25 cellular contexts compared by ENCODE assay signal in genomic region chr5:157286761-157287211, GRCh38. TPM values are rescaled to one million over a fixed set of nuclear protein-coding genes. Genes with fewer than 3 reads are reported as not detected.
DNase-seq lines count a peak whose midpoint lies in the region; ATAC-seq and TF ChIP-seq lines count a peak whose summit lies in the region.
"Had no signal": no experiment of that assay in that cellular context is flagged by ENCODE, and none has a peak within 500 bp of the region (broad histone marks: within the 10 kb centered on the region; RNA-seq: fewer than 3 reads in every experiment).

No MANE protein-coding gene starts in this region.

- H2AFZ ChIP-seq in GM23248: peak overlapping the region; percentile 14; the same call in 1 of the 2 replicates

- no peaks in the 10 kb centered on the region for H3K79me2 ChIP-seq in GM23248 (ENCODE audit: insufficient read depth)

- no peak overlapping the region for H3K4me2 ChIP-seq in GM23248 (ENCODE audit: unreplicated experiment)
- H3K4me2 ChIP-seq: KMS-11 had no signal

- peaks cover 88% of the 10 kb centered on the region for H3K4me1 Mint-ChIP-seq in activated CD8-positive, alpha-beta T cell treated with anti-CD3 and anti-CD28 coated beads for 36 hours (ENCODE audit: low read depth)
- peaks cover 85% of the 10 kb centered on the region for H3K4me1 Mint-ChIP-seq in activated CD8-positive, alpha-beta T cell treated with anti-CD3 and anti-CD28 coated beads, Interleukin-2, amount 10 ng/mL, durations not matched to agents 7 days and 5 days (ENCODE audit: low read depth)
- peaks cover 62 to 93% (median 90%) of the 10 kb centered on the region in 7 donors for H3K4me1 Mint-ChIP-seq in naive thymus-derived CD4-positive, alpha-beta T cell
- H3K4me1 Mint-ChIP-seq: neural crest cell had no signal

- no peaks in the 10 kb centered on the region for H4K20me1 ChIP-seq in GM23248 (ENCODE audit: insufficient read depth)

- no peak for TF ChIP-seq CTCF in activated CD8-positive, alpha-beta T cell treated with anti-CD3 and anti-CD28 coated beads for 36 hours (IDR thresholded peaks at IDR 0.05)
- no peak for TF ChIP-seq CTCF in cardiac muscle cell (IDR thresholded peaks at IDR 0.05; ENCODE audit: low read depth, low read length)

- peaks cover 5% of the 10 kb centered on the region for H3K9me3 Mint-ChIP-seq in activated CD8-positive, alpha-beta T cell treated with anti-CD3 and anti-CD28 coated beads for 36 hours
- no peaks in the 10 kb centered on the region for H3K9me3 Mint-ChIP-seq in activated CD8-positive, alpha-beta T cell treated with anti-CD3 and anti-CD28 coated beads, Interleukin-2, amount 10 ng/mL, durations not matched to agents 7 days and 5 days (ENCODE audit: insufficient read depth)
- peaks cover 0 to 7% (median 0%) of the 10 kb centered on the region in 11 donors for H3K9me3 Mint-ChIP-seq in naive thymus-derived CD4-positive, alpha-beta T cell
- H3K9me3 Mint-ChIP-seq: HFFc6, neural crest cell had no signal

- peaks cover 74% of the 10 kb centered on the region for H3K36me3 Mint-ChIP-seq in activated CD8-positive, alpha-beta T cell treated with anti-CD3 and anti-CD28 coated beads for 36 hours (ENCODE audit: low read depth)
- peaks cover 75% of the 10 kb centered on the region for H3K36me3 Mint-ChIP-seq in activated CD8-positive, alpha-beta T cell treated with anti-CD3 and anti-CD28 coated beads, Interleukin-2, amount 10 ng/mL, durations not matched to agents 7 days and 5 days (ENCODE audit: low read depth)
- H3K36me3 Mint-ChIP-seq in naive thymus-derived CD4-positive, alpha-beta T cell: peaks cover 5 to 55% (median 48%) of the 10 kb centered on the region in 5 donors

- H3K4me1 ChIP-seq in GM23248 (ENCODE audit: insufficient read depth) (peaks cover 33% of the 10 kb centered on the region), cardiac muscle cell (ENCODE audit: low read depth) (peaks cover 86% of the 10 kb centered on the region)
- H3K4me1 ChIP-seq in naive thymus-derived CD4-positive, alpha-beta T cell (ENCODE audit: control insufficient read depth in 2 of 2, insufficient read depth in 2 of 2, low read length in 2 of 2): peaks cover 28 to 83% of the 10 kb centered on the region in 2 donors

- no peak for DNase-seq in activated CD8-positive, alpha-beta T cell treated with anti-CD3 and anti-CD28 coated beads for 36 hours
- no peak for DNase-seq in activated CD8-positive, alpha-beta T cell treated with anti-CD3 and anti-CD28 coated beads, Interleukin-2, amount 10 ng/mL, durations not matched to agents 7 days and 5 days
- DNase-seq in GM23248 (peak; percentile 24), cardiac muscle cell (ENCODE audit: low read depth in 1 of 2, low spot score in 1 of 2) (peak; percentile 22 to 93), activated gamma-delta T cell (lab: John Stamatoyannopoulos, UW) (no peak)
- DNase-seq in naive thymus-derived CD4-positive, alpha-beta T cell: no peak
- no peak for DNase-seq in stimulated activated CD4-positive, alpha-beta T cell treated with anti-CD3 and anti-CD28 coated beads, Interleukin-12 subunit alpha, Interleukin-12 subunit beta, amount 100 ng/mL, for 4 hours
- DNase-seq in effector CD8-positive, alpha-beta T cell (lab: John Stamatoyannopoulos, UW): no peak
- DNase-seq: 8988T; activated CD4-positive, alpha-beta T cell treated with anti-CD3 and anti-CD28 coated beads, Interleukin-2, amount 50 U/mL, for 48 hours; activated naive CD4-positive, alpha-beta T cell treated with anti-CD3 and anti-CD28 coated beads, Interleukin-2, amount 50 U/mL, for 16 hours; AML-193; Caco-2; DMS79 treated with DMSO at 0.1 percent for 48 hours; HFFc6; midbrain; NCI-H1694; NCI-H526 treated with DMSO at 0.1 percent for 48 hours; posterior cingulate gyrus; stimulated activated naive CD4-positive, alpha-beta T cell; transverse colon had no signal

- CTCF ChIA-PET in activated CD8-positive, alpha-beta T cell treated with anti-CD3 and anti-CD28 coated beads for 36 hours (lab: Charles Lee): interaction anchor here (0.8 to 2.9 kb wide), 8 partner anchors 12 to 55 kb away, joined by 3 to 13 read pairs (median 5); no protein-coding TSS in a partner anchor
- CTCF ChIA-PET in activated CD8-positive, alpha-beta T cell treated with anti-CD3 and anti-CD28 coated beads, Interleukin-2, amount 10 ng/mL, durations not matched to agents 7 days and 5 days (lab: Charles Lee): interaction anchor here (0.7 to 3.5 kb wide), 7 partner anchors 10 to 55 kb away, joined by 3 to 17 read pairs (median 3); no protein-coding TSS in a partner anchor
- CTCF ChIA-PET in naive thymus-derived CD4-positive, alpha-beta T cell (lab: Charles Lee): interaction anchor here (1.0 to 4.7 kb wide), 5 partner anchors 14 to 138 kb away, joined by 3 to 22 read pairs (median 4); no protein-coding TSS in a partner anchor

- in situ Hi-C loops in GM23248 (cut with MboI): no loop called here

- H3K27me3 ChIP-seq in GM23248 (replicated peaks; ENCODE audit: insufficient read depth): no peaks in the 10 kb centered on the region
- H3K27me3 ChIP-seq in cardiac muscle cell: no peaks in the 10 kb centered on the region
- no peaks in the 10 kb centered on the region for H3K27me3 ChIP-seq in naive thymus-derived CD4-positive, alpha-beta T cell (ENCODE audit: control insufficient read depth in 2 of 2, insufficient read depth in 2 of 2, low read length in 2 of 2)
- H3K27me3 ChIP-seq: body of pancreas, transverse colon had no signal

- no peak overlapping the region for H3K9ac ChIP-seq in GM23248
- H3K9ac ChIP-seq: KMS-11 had no signal

- ATAC-seq in activated CD8-positive, alpha-beta T cell treated with anti-CD3 and anti-CD28 coated beads for 36 hours: no peak
- no peak for ATAC-seq in activated CD8-positive, alpha-beta T cell treated with anti-CD3 and anti-CD28 coated beads, Interleukin-2, amount 10 ng/mL, durations not matched to agents 7 days and 5 days
- ATAC-seq in naive thymus-derived CD4-positive, alpha-beta T cell: no peak
- ATAC-seq: body of pancreas had no signal

- peak overlapping the region; percentile 43 for H3K27ac Mint-ChIP-seq in activated CD8-positive, alpha-beta T cell treated with anti-CD3 and anti-CD28 coated beads for 36 hours
- H3K27ac Mint-ChIP-seq in activated CD8-positive, alpha-beta T cell treated with anti-CD3 and anti-CD28 coated beads, Interleukin-2, amount 10 ng/mL, durations not matched to agents 7 days and 5 days: no peak overlapping the region
- peak overlapping the region in 8 of 9 donors; percentile 29 to 95 (median 90) for H3K27ac Mint-ChIP-seq in naive thymus-derived CD4-positive, alpha-beta T cell
- H3K27ac Mint-ChIP-seq: HFFc6 had no signal

- H3K4me3 ChIP-seq in GM23248: no peak overlapping the region
- no peak overlapping the region for H3K4me3 ChIP-seq in cardiac muscle cell
- H3K4me3 ChIP-seq in naive thymus-derived CD4-positive, alpha-beta T cell (ENCODE audit: low read length): no peak overlapping the region
- H3K4me3 ChIP-seq: body of pancreas, skin epidermis, transverse colon had no signal

- H3K36me3 ChIP-seq in GM23248 (ENCODE audit: low read depth) (no peaks in the 10 kb centered on the region), cardiac muscle cell (peaks cover 5% of the 10 kb centered on the region)
- peaks cover 32 to 57% (median 52%) of the 10 kb centered on the region in 3 experiments for H3K36me3 ChIP-seq in naive thymus-derived CD4-positive, alpha-beta T cell (ENCODE audit: control insufficient read depth in 2 of 3, insufficient read depth in 3 of 3, low read length in 3 of 3)
- H3K36me3 ChIP-seq: transverse colon had no signal

- no peaks in the 10 kb centered on the region for H3K27me3 Mint-ChIP-seq in activated CD8-positive, alpha-beta T cell treated with anti-CD3 and anti-CD28 coated beads for 36 hours
- no peaks in the 10 kb centered on the region for H3K27me3 Mint-ChIP-seq in activated CD8-positive, alpha-beta T cell treated with anti-CD3 and anti-CD28 coated beads, Interleukin-2, amount 10 ng/mL, durations not matched to agents 7 days and 5 days (ENCODE audit: low read depth)
- H3K27me3 Mint-ChIP-seq in naive thymus-derived CD4-positive, alpha-beta T cell: no peaks in the 10 kb centered on the region

- H3K27ac ChIP-seq in GM23248 (peak overlapping the region; percentile 6; the same call in 1 of the 2 replicates), cardiac muscle cell (peak overlapping the region; percentile 96)
- peak overlapping the region; percentile 57 for H3K27ac ChIP-seq in naive thymus-derived CD4-positive, alpha-beta T cell (ENCODE audit: low read depth, low read length)
- H3K27ac ChIP-seq: body of pancreas, KMS-11, skin epidermis, transverse colon had no signal

- H3K4me3 Mint-ChIP-seq in activated CD8-positive, alpha-beta T cell treated with anti-CD3 and anti-CD28 coated beads for 36 hours: no peak overlapping the region
- no peak overlapping the region for H3K4me3 Mint-ChIP-seq in activated CD8-positive, alpha-beta T cell treated with anti-CD3 and anti-CD28 coated beads, Interleukin-2, amount 10 ng/mL, durations not matched to agents 7 days and 5 days
- no peak overlapping the region for H3K4me3 Mint-ChIP-seq in naive thymus-derived CD4-positive, alpha-beta T cell
- H3K4me3 Mint-ChIP-seq: HFFc6, neural crest cell had no signal

- H3K9me3 ChIP-seq in GM23248 (ENCODE audit: low read depth) (no peaks in the 10 kb centered on the region), cardiac muscle cell (ENCODE audit: low read depth) (no peaks in the 10 kb centered on the region)
- no peaks in the 10 kb centered on the region for H3K9me3 ChIP-seq in naive thymus-derived CD4-positive, alpha-beta T cell (ENCODE audit: control insufficient read depth in 2 of 3, low read length in 3 of 3)
- H3K9me3 ChIP-seq: body of pancreas, Caco-2, transverse colon had no signal

- no peaks in the 10 kb centered on the region for H3K9me2 ChIP-seq in GM23248 (ENCODE audit: insufficient read depth)

- H3F3A ChIP-seq in GM23248 (ENCODE audit: insufficient read depth): peaks cover 19% of the 10 kb centered on the region

- WGBS in GM23248 (ENCODE audit: low coverage in 1 of 2, low lambda C conversion rate in 2 of 2, missing lambda C conversion rate in 2 of 2), 2 experiments: 29 to 38% methylated on average over 7 of the region's 7 CpGs

- POLR2A ChIA-PET in activated CD8-positive, alpha-beta T cell treated with anti-CD3 and anti-CD28 coated beads for 36 hours (lab: Charles Lee): interaction anchor here (0.9 to 1.5 kb wide), 4 partner anchors 11 to 105 kb away, joined by 3 to 4 read pairs (median 4); no protein-coding TSS in a partner anchor
- POLR2A ChIA-PET in activated CD8-positive, alpha-beta T cell treated with anti-CD3 and anti-CD28 coated beads, Interleukin-2, amount 10 ng/mL, durations not matched to agents 7 days and 5 days (lab: Charles Lee): interaction anchor here (1.4 to 5.6 kb wide), 2 partner anchors 14 to 34 kb away, joined by 3 to 31 read pairs; no protein-coding TSS in a partner anchor
- POLR2A ChIA-PET in naive thymus-derived CD4-positive, alpha-beta T cell (lab: Charles Lee): interaction anchor here (0.5 to 6.2 kb wide), 12 partner anchors 10 to 187 kb away, joined by 3 to 53 read pairs (median 7); no protein-coding TSS in a partner anchor

- intact Hi-C loops in activated CD8-positive, alpha-beta T cell treated with anti-CD3 and anti-CD28 coated beads for 36 hours (cut with micrococcal nuclease): no loop called here
- intact Hi-C loops in naive thymus-derived CD4-positive, alpha-beta T cell (cut with micrococcal nuclease): no loop called here

RNA-seq across cellular contexts. Expression of gene CYFIP2, which starts 20.9 kb away (rescaled TPM):
- 100 to 1,000 TPM; 350 to 351 TPM for total RNA-seq in activated CD8-positive, alpha-beta T cell treated with anti-CD3 and anti-CD28 coated beads for 36 hours
- 100 to 1,000 TPM; 512 to 516 TPM for total RNA-seq in activated CD8-positive, alpha-beta T cell treated with anti-CD3 and anti-CD28 coated beads, Interleukin-2, amount 10 ng/mL, durations not matched to agents 7 days and 5 days
- 1.8 and 5.9 TPM in 2 replicates for total RNA-seq in GM23248 (2014; rRNA removed; shearing (Covaris generic))
- polyA plus RNA-seq in GM23248 (2016; fragmentation: Nextera tagmentation; extraction: Ambion mirVana) (2.2 and 3.0 TPM in 2 replicates), cardiac muscle cell (126 and 171 TPM in 2 replicates)
- total RNA-seq in cardiac muscle cell: 228 and 299 TPM in 2 replicates
- 100 to 1,000 TPM; 386 to 449 (median 401) TPM for total RNA-seq in naive thymus-derived CD4-positive, alpha-beta T cell
- 100 to 1,000 TPM; 522 to 755 TPM for polyA plus RNA-seq in naive thymus-derived CD4-positive, alpha-beta T cell

Comparison
In these comparisons a context has a peak if more than half of its experiments do, and no peak if none do; other contexts are left out.
1. DNase-seq: peak in GM23248 (single experiment) and cardiac muscle cell (2 of 2); none in activated CD8-positive, alpha-beta T cell treated with anti-CD3 and anti-CD28 coated beads for 36 hours (single experiment), activated CD8-positive, alpha-beta T cell treated with anti-CD3 and anti-CD28 coated beads, Interleukin-2, amount 10 ng/mL, durations not matched to agents 7 days and 5 days (single experiment), naive thymus-derived CD4-positive, alpha-beta T cell (0 of 9), stimulated activated CD4-positive, alpha-beta T cell treated with anti-CD3 and anti-CD28 coated beads, Interleukin-12 subunit alpha, Interleukin-12 subunit beta, amount 100 ng/mL, for 4 hours (single experiment), activated gamma-delta T cell (single experiment) and effector CD8-positive, alpha-beta T cell (single experiment).
2. H3K27ac ChIP-seq: peak in every context shown above with its lines; median percentile 96 in cardiac muscle cell; 57 in naive thymus-derived CD4-positive, alpha-beta T cell; 6 in GM23248.
3. RNA of gene CYFIP2, which starts 20.9 kb away (total RNA-seq): 512 to 516 TPM in activated CD8-positive, alpha-beta T cell treated with anti-CD3 and anti-CD28 coated beads, Interleukin-2, amount 10 ng/mL, durations not matched to agents 7 days and 5 days, 386 to 449 TPM in naive thymus-derived CD4-positive, alpha-beta T cell, 350 to 351 TPM in activated CD8-positive, alpha-beta T cell treated with anti-CD3 and anti-CD28 coated beads for 36 hours and 228 to 299 TPM in cardiac muscle cell; 1.8 to 5.9 TPM in GM23248; every median in the first group is over 10 times any median in the second.